ENCODE assay signal across 19 cellular contexts in genomic region chr10:122646511-122647382, GRCh38. TPM values are rescaled to one million over a fixed set of nuclear protein-coding genes. Genes with fewer than 3 reads are reported as not detected.
"Had no signal": no experiment of that assay in that cellular context is flagged by ENCODE, and none has a peak within 500 bp of the region (broad histone marks: within the 10 kb centered on the region; RNA-seq: fewer than 3 reads in every experiment).

No MANE protein-coding gene starts in this region.

- H3K36me3 ChIP-seq: breast epithelium had no signal

- DNase-seq: activated CD4-positive, alpha-beta T cell treated with anti-CD3 and anti-CD28 coated beads, Interleukin-2, amount 50 U/mL, for 1 hour; activated CD4-positive, CD25-positive, alpha-beta regulatory T cell; activated naive CD8-positive, alpha-beta T cell treated with anti-CD3 and anti-CD28 coated beads, Interleukin-2, amount 10 ng/mL, durations not matched to agents 7 days and 5 days; activated T-cell treated with anti-CD3 and anti-CD28 coated beads, Interleukin-2, amount 50 U/mL, for 48 hours; anterior cingulate cortex; foreskin melanocyte; mammary epithelial cell; mucosa of descending colon; occipital lobe; psoas muscle; stimulated activated CD4-positive, alpha-beta T cell treated with anti-CD3 and anti-CD28 coated beads, Interleukin-4, amount 100 ng/mL, for 1 hour; stimulated activated CD8-positive, alpha-beta memory T cell treated with anti-CD3 and anti-CD28 coated beads, Interleukin-4, amount 100 ng/mL, for 48 hours; T-helper 17 cell; testis had no signal

- H3K36me3 Mint-ChIP-seq: activated naive CD8-positive, alpha-beta T cell treated with anti-CD3 and anti-CD28 coated beads, Interleukin-2, amount 10 ng/mL, durations not matched to agents 7 days and 5 days; natural killer cell treated with Interleukin-12 subunit alpha and Interleukin-12 subunit beta and Interleukin-15 and Interleukin-18, amount 100 ng/mL, for 72 hours had no signal

- H3K4me3 Mint-ChIP-seq: activated naive CD8-positive, alpha-beta T cell treated with anti-CD3 and anti-CD28 coated beads, Interleukin-2, amount 10 ng/mL, durations not matched to agents 7 days and 5 days; natural killer cell treated with Interleukin-12 subunit alpha and Interleukin-12 subunit beta and Interleukin-15 and Interleukin-18, amount 100 ng/mL, for 72 hours; stimulated activated naive CD8-positive, alpha-beta T cell treated with anti-CD3 and anti-CD28 coated beads, Interleukin-15, Interleukin-2, amounts not matched to agents 100 ng/mL and 50 ng/mL, for 24 hours; T-helper 17 cell had no signal

- H3K27ac ChIP-seq: breast epithelium, psoas muscle, testis had no signal

- H3K4me3 ChIP-seq: breast epithelium, mucosa of descending colon, psoas muscle, testis had no signal

- H3K27me3 ChIP-seq: breast epithelium, testis had no signal

- H3K27ac Mint-ChIP-seq: activated naive CD8-positive, alpha-beta T cell treated with anti-CD3 and anti-CD28 coated beads, Interleukin-2, amount 10 ng/mL, durations not matched to agents 7 days and 5 days; natural killer cell treated with Interleukin-12 subunit alpha and Interleukin-12 subunit beta and Interleukin-15 and Interleukin-18, amount 100 ng/mL, for 72 hours; stimulated activated naive CD8-positive, alpha-beta T cell treated with anti-CD3 and anti-CD28 coated beads, Interleukin-15, Interleukin-2, amounts not matched to agents 100 ng/mL and 50 ng/mL, for 24 hours; T-helper 17 cell had no signal

- H3K4me1 Mint-ChIP-seq: activated naive CD8-positive, alpha-beta T cell treated with anti-CD3 and anti-CD28 coated beads, Interleukin-2, amount 10 ng/mL, durations not matched to agents 7 days and 5 days; T-helper 17 cell had no signal

- H3K9me3 Mint-ChIP-seq: activated naive CD8-positive, alpha-beta T cell treated with anti-CD3 and anti-CD28 coated beads, Interleukin-2, amount 10 ng/mL, durations not matched to agents 7 days and 5 days; natural killer cell treated with Interleukin-12 subunit alpha and Interleukin-12 subunit beta and Interleukin-15 and Interleukin-18, amount 100 ng/mL, for 72 hours had no signal

RNA-seq across cellular contexts. Expression of gene C10orf120, which starts 52.9 kb away (rescaled TPM):
- total RNA-seq: activated naive CD8-positive, alpha-beta T cell treated with anti-CD3 and anti-CD28 coated beads, Interleukin-2, amount 10 ng/mL, durations not matched to agents 7 days and 5 days; breast epithelium; chondrocyte; mammary epithelial cell; mucosa of descending colon; natural killer cell treated with Interleukin-12 subunit alpha and Interleukin-12 subunit beta and Interleukin-15 and Interleukin-18, amount 100 ng/mL, for 72 hours; occipital lobe; psoas muscle; sciatic nerve; T-helper 17 cell had no signal
- polyA plus RNA-seq: mammary epithelial cell, psoas muscle had no signal
